Comparison of ENCODE assay signal across 15 cellular contexts in genomic region chr17:46035112-46035818, GRCh38. TPM values are rescaled to one million over a fixed set of nuclear protein-coding genes. Genes with fewer than 3 reads are reported as not detected.
DNase-seq lines count a peak whose midpoint lies in the region; ATAC-seq and TF ChIP-seq lines count a peak whose summit lies in the region.
"Had no signal": no experiment of that assay in that cellular context is flagged by ENCODE, and none has a peak within 500 bp of the region (broad histone marks: within the 10 kb centered on the region; RNA-seq: fewer than 3 reads in every experiment).

No MANE protein-coding gene starts in this region.

- H2AFZ ChIP-seq in neural progenitor cell (replicated peaks): no peak overlapping the region

- H3K9me3 ChIP-seq in A673 (ENCODE audit: low read depth, low read length, poor library complexity, severe bottlenecking): no peaks in the 10 kb centered on the region
- H3K9me3 ChIP-seq in neural progenitor cell (ENCODE audit: low read depth): no peaks in the 10 kb centered on the region

- intact Hi-C loops in A673 (cut with micrococcal nuclease; ENCODE audit: unreplicated experiment): no loop called here

- peak overlapping the region; percentile 78 for H3K27ac Mint-ChIP-seq in activated naive CD8-positive, alpha-beta T cell treated with anti-CD3 and anti-CD28 coated beads for 36 hours
- peak overlapping the region; percentile 19 to 40 for H3K27ac Mint-ChIP-seq in natural killer cell treated with Interleukin-12 subunit alpha and Interleukin-12 subunit beta and Interleukin-15 and Interleukin-18, amount 100 ng/mL, for 72 hours
- no peak overlapping the region for H3K27ac Mint-ChIP-seq in neural progenitor cell

- peaks cover 7% of the 10 kb centered on the region for H3F3A ChIP-seq in neural progenitor cell (ENCODE audit: low read depth)

- H3K4me1 Mint-ChIP-seq in activated naive CD8-positive, alpha-beta T cell treated with anti-CD3 and anti-CD28 coated beads for 36 hours: peaks cover 24% of the 10 kb centered on the region
- peaks cover 10 to 30% of the 10 kb centered on the region in 2 donors for H3K4me1 Mint-ChIP-seq in natural killer cell treated with Interleukin-12 subunit alpha and Interleukin-12 subunit beta and Interleukin-15 and Interleukin-18, amount 100 ng/mL, for 72 hours (ENCODE audit: low read depth in 2 of 2)
- H3K4me1 Mint-ChIP-seq in neural progenitor cell: no peaks in the 10 kb centered on the region

- peaks cover 4% of the 10 kb centered on the region for H3K79me2 ChIP-seq in neural progenitor cell (ENCODE audit: low read depth)

- no peak overlapping the region for H3K4me2 ChIP-seq in neural progenitor cell

- BruUV-seq in A673 (replicated peaks; lab: Mats Ljungman, UMichigan): no TSS peak

- no peak overlapping the region for H3K4me3 Mint-ChIP-seq in activated naive CD8-positive, alpha-beta T cell treated with anti-CD3 and anti-CD28 coated beads for 36 hours
- H3K4me3 Mint-ChIP-seq in natural killer cell treated with Interleukin-12 subunit alpha and Interleukin-12 subunit beta and Interleukin-15 and Interleukin-18, amount 100 ng/mL, for 72 hours: no peak overlapping the region
- H3K4me3 Mint-ChIP-seq in neural progenitor cell: no peak overlapping the region
- H3K4me3 Mint-ChIP-seq: H9 had no signal

- no peak for TF ChIP-seq CTCF in A673 (conservative IDR thresholded peaks at IDR 0.05; ENCODE audit: low read depth, low read length)
- TF ChIP-seq CTCF in neural progenitor cell (IDR thresholded peaks at IDR 0.05): no peak

- H3K4me1 ChIP-seq in A673 (ENCODE audit: insufficient read depth, low read length, poor library complexity, severe bottlenecking): no peaks in the 10 kb centered on the region
- no peaks in the 10 kb centered on the region for H3K4me1 ChIP-seq in neural progenitor cell

- POLR2A ChIA-PET in A673 (lab: Charles Lee; ENCODE audit: low non-redundant PET): interaction anchor here (0.6 kb wide), 1 partner anchor 178 kb away, joined by 3 read pairs; no protein-coding TSS in a partner anchor

- H3K27ac ChIP-seq in A673 (ENCODE audit: low read depth, low read length, poor library complexity, severe bottlenecking) (no peak overlapping the region), neural progenitor cell (no peak overlapping the region)
- H3K27ac ChIP-seq: 22Rv1, cardiac muscle cell had no signal

- peaks cover 38% of the 10 kb centered on the region for H3K36me3 Mint-ChIP-seq in activated naive CD8-positive, alpha-beta T cell treated with anti-CD3 and anti-CD28 coated beads for 36 hours
- peaks cover 28% of the 10 kb centered on the region for H3K36me3 Mint-ChIP-seq in natural killer cell treated with Interleukin-12 subunit alpha and Interleukin-12 subunit beta and Interleukin-15 and Interleukin-18, amount 100 ng/mL, for 72 hours
- peaks cover 62% of the 10 kb centered on the region for H3K36me3 Mint-ChIP-seq in neural progenitor cell

- DNase-seq in DMS53 (lab: John Stamatoyannopoulos, UW): peak; percentile 66
- DNase-seq in DMS53 treated with DMSO at 0.1 percent for 48 hours (lab: John Stamatoyannopoulos, UW; ENCODE audit: unreplicated experiment): no peak
- peak; percentile 48 for DNase-seq in activated naive CD8-positive, alpha-beta T cell treated with anti-CD3 and anti-CD28 coated beads for 36 hours
- DNase-seq in natural killer cell treated with Interleukin-12 subunit alpha and Interleukin-12 subunit beta and Interleukin-15 and Interleukin-18, amount 100 ng/mL, for 72 hours (ENCODE audit: low spot score): no peak
- no peak for DNase-seq in A673 (ENCODE audit: low spot score)
- DNase-seq in neural progenitor cell (ENCODE audit: low spot score): no peak
- DNase-seq in NCI-H510A (lab: John Stamatoyannopoulos, UW): no peak
- DNase-seq: H9; kidney glomerular epithelial cell; NCI-H774; stimulated activated CD4-positive, alpha-beta T cell treated with anti-CD3 and anti-CD28 coated beads, Interleukin-4, amount 100 ng/mL, for 4 hours had no signal

- H3K36me3 ChIP-seq in A673 (ENCODE audit: insufficient read depth, low read length, poor library complexity, severe bottlenecking): peaks cover 59% of the 10 kb centered on the region
- H3K36me3 ChIP-seq in neural progenitor cell: peaks cover 17% of the 10 kb centered on the region

- H3K27me3 ChIP-seq in A673 (replicated peaks; ENCODE audit: insufficient read depth, low read depth, low read length, poor library complexity) (no peaks in the 10 kb centered on the region), neural progenitor cell (no peaks in the 10 kb centered on the region)
- H3K27me3 ChIP-seq: cardiac muscle cell had no signal

- no peaks in the 10 kb centered on the region for H3K9me3 Mint-ChIP-seq in activated naive CD8-positive, alpha-beta T cell treated with anti-CD3 and anti-CD28 coated beads for 36 hours
- no peaks in the 10 kb centered on the region for H3K9me3 Mint-ChIP-seq in natural killer cell treated with Interleukin-12 subunit alpha and Interleukin-12 subunit beta and Interleukin-15 and Interleukin-18, amount 100 ng/mL, for 72 hours
- H3K9me3 Mint-ChIP-seq in neural progenitor cell: no peaks in the 10 kb centered on the region
- H3K9me3 Mint-ChIP-seq: H9 had no signal

- H4K20me1 ChIP-seq in neural progenitor cell (ENCODE audit: low read depth): peaks cover 31% of the 10 kb centered on the region

- no peaks in the 10 kb centered on the region for H3K27me3 Mint-ChIP-seq in activated naive CD8-positive, alpha-beta T cell treated with anti-CD3 and anti-CD28 coated beads for 36 hours
- H3K27me3 Mint-ChIP-seq in natural killer cell treated with Interleukin-12 subunit alpha and Interleukin-12 subunit beta and Interleukin-15 and Interleukin-18, amount 100 ng/mL, for 72 hours: no peaks in the 10 kb centered on the region
- peaks cover 2% of the 10 kb centered on the region for H3K27me3 Mint-ChIP-seq in neural progenitor cell (ENCODE audit: insufficient read depth, low read depth)

- ATAC-seq in HG02798 (IDR thresholded peaks at IDR 0.05; ENCODE audit: poor library complexity, unreplicated experiment): peak; percentile 49
- peak; percentile 24 to 32 for ATAC-seq in natural killer cell treated with Interleukin-12 subunit alpha and Interleukin-12 subunit beta and Interleukin-15 and Interleukin-18, amount 100 ng/mL, for 72 hours

- H3K4me3 ChIP-seq in A673 (ENCODE audit: low read depth, low read length, poor library complexity, severe bottlenecking): no peak overlapping the region
- H3K4me3 ChIP-seq in neural progenitor cell: no peak overlapping the region
- H3K4me3 ChIP-seq: cardiac muscle cell had no signal

- H3K9ac ChIP-seq in neural progenitor cell: no peak overlapping the region

- CTCF ChIA-PET in A673 (lab: Charles Lee): no interaction called here

RNA-seq across cellular contexts. Expression of gene STH, which starts 36.2 kb away (rescaled TPM):
- total RNA-seq in activated naive CD8-positive, alpha-beta T cell treated with anti-CD3 and anti-CD28 coated beads for 36 hours: not detected
- total RNA-seq in natural killer cell treated with Interleukin-12 subunit alpha and Interleukin-12 subunit beta and Interleukin-15 and Interleukin-18, amount 100 ng/mL, for 72 hours: not detected
- 0.83 TPM in 1 of 2 replicates, not detected in the other for total RNA-seq in A673 (2021)
- total RNA-seq in neural progenitor cell (ENCODE audit: low replicate concordance): not detected in 2 replicates
- total RNA-seq: cardiac muscle cell, fibroblast of lung, H9 had no signal

Comparison
In these comparisons a context has a peak if more than half of its experiments do, and no peak if none do; other contexts are left out.
1. DNase-seq: peak in DMS53 (single experiment) and activated naive CD8-positive, alpha-beta T cell treated with anti-CD3 and anti-CD28 coated beads for 36 hours (single experiment); none in DMS53 treated with DMSO at 0.1 percent for 48 hours (single experiment), natural killer cell treated with Interleukin-12 subunit alpha and Interleukin-12 subunit beta and Interleukin-15 and Interleukin-18, amount 100 ng/mL, for 72 hours (single experiment), A673 (single experiment), neural progenitor cell (single experiment) and NCI-H510A (single experiment).